Comparison of ENCODE assay signal across 8 cellular contexts in genomic region chr12:47757840-47758583, GRCh38. TPM values are rescaled to one million over a fixed set of nuclear protein-coding genes. Genes with fewer than 3 reads are reported as not detected.
DNase-seq lines count a peak whose midpoint lies in the region; ATAC-seq and TF ChIP-seq lines count a peak whose summit lies in the region.

No MANE protein-coding gene starts in this region.

- H3K4me3 Mint-ChIP-seq in neural crest cell = peak overlapping the region; percentile 67

- H3K36me3 Mint-ChIP-seq in neural crest cell (ENCODE audit: low read depth) = no peaks in the 10 kb centered on the region

- H3K4me1 Mint-ChIP-seq in neural crest cell = peaks cover 25% of the 10 kb centered on the region

- H3K27ac ChIP-seq in RWPE2 (ENCODE audit: poor library complexity, severe bottlenecking) = peak overlapping the region; percentile 61

- H3K9me3 Mint-ChIP-seq in neural crest cell = no peaks in the 10 kb centered on the region

- TF ChIP-seq CTCF in BJ (IDR thresholded peaks at IDR 0.05; ENCODE audit: insufficient read depth, low read depth, low read length) (no peak), RWPE2 (IDR thresholded peaks at IDR 0.05; ENCODE audit: poor library complexity, severe bottlenecking) (no peak), fibroblast of mammary gland (conservative IDR thresholded peaks at IDR 0.05; ENCODE audit: control insufficient read depth, insufficient read depth, low read depth, low read length) (no peak), neural crest cell (conservative IDR thresholded peaks at IDR 0.05) (no peak)

- H3K27me3 Mint-ChIP-seq in neural crest cell (ENCODE audit: low read depth) = peaks cover 13% of the 10 kb centered on the region

- peaks cover 46% of the 10 kb centered on the region for H3K4me1 ChIP-seq in RWPE2 (ENCODE audit: insufficient read depth, poor library complexity, severe bottlenecking)

- ATAC-seq in RWPE2 (ENCODE audit: low read depth) (peak; percentile 22), HG03108 (IDR thresholded peaks at IDR 0.05; ENCODE audit: unreplicated experiment) (no peak), GM21360 (IDR thresholded peaks at IDR 0.05; ENCODE audit: unreplicated experiment) (no peak)

- H3K36me3 ChIP-seq in BJ (ENCODE audit: control insufficient read depth, insufficient read depth, low read length) (no peaks in the 10 kb centered on the region), RWPE2 (ENCODE audit: low read depth) (no peaks in the 10 kb centered on the region)

- no peak overlapping the region for H3K27ac Mint-ChIP-seq in neural crest cell (ENCODE audit: unreplicated experiment)

- H3K27me3 ChIP-seq in BJ (ENCODE audit: control insufficient read depth, insufficient read depth, low read length) (no peaks in the 10 kb centered on the region), RWPE2 (ENCODE audit: insufficient read depth, poor library complexity, severe bottlenecking) (no peaks in the 10 kb centered on the region)

- CTCF ChIA-PET in BJ (lab: Yijun Ruan, JAX) = interaction anchor here (0.8 to 9.5 kb wide), 10 partner anchors 11 to 147 kb away, joined by 3 to 91 read pairs (median 12); partner anchors contain the start of gene SLC48A1

- H3K4me3 ChIP-seq in BJ (ENCODE audit: low read depth, low read length) (peak overlapping the region; percentile 53), RWPE2 (ENCODE audit: severe bottlenecking) (peak overlapping the region; percentile 40), fibroblast of mammary gland (ENCODE audit: control insufficient read depth, low read depth, low read length) (peak overlapping the region; percentile 62)

- DNase-seq in BJ (ENCODE audit: low read depth) = no peak
- DNase-seq in RWPE2 (ENCODE audit: low spot score) = no peak
- DNase-seq in fibroblast of mammary gland (ENCODE audit: low read depth) = no peak
- DNase-seq in neural crest cell (ENCODE audit: low read depth, low spot score) = no peak
- no peak for DNase-seq in cerebellar nuclear complex (lab: John Stamatoyannopoulos, UW)
- DNase-seq in NCI-H128 (lab: John Stamatoyannopoulos, UW; ENCODE audit: unreplicated experiment) = no peak

- H3K9me3 ChIP-seq in RWPE2 (ENCODE audit: severe bottlenecking) = no peaks in the 10 kb centered on the region

- POLR2A ChIA-PET in BJ (lab: Charles Lee) = interaction anchor here (0.8 kb wide), 1 partner anchor 21 kb away, joined by 3 read pairs; no protein-coding TSS in a partner anchor

RNA-seq across cellular contexts. Expression of gene RAPGEF3, which starts 0.7 kb away (rescaled TPM):
- 1.3 and 2.4 TPM in 2 replicates for polyA plus RNA-seq in BJ (2011; rRNA removed)
- 2.0 and 3.9 TPM in 2 replicates for polyA minus RNA-seq in BJ (2011; rRNA and poly(A)+ RNA removed)
- 0.89 and 1.4 TPM in 2 replicates for total RNA-seq in neural crest cell

RNA-seq across cellular contexts. Expression of gene SLC48A1, which starts 15.0 kb away (rescaled TPM):
- polyA plus RNA-seq in BJ (2011; rRNA removed) = 11.4 and 16.6 TPM in 2 replicates
- 11.3 and 16.0 TPM in 2 replicates for polyA minus RNA-seq in BJ (2011; rRNA and poly(A)+ RNA removed)
- 11.6 and 13.0 TPM in 2 replicates for total RNA-seq in neural crest cell

RNA-seq across cellular contexts. Expression of gene ENDOU, which starts 32.7 kb away (rescaled TPM):
- 0.06 TPM in 1 of 2 replicates, not detected in the other for polyA plus RNA-seq in BJ (2011; rRNA removed)
- polyA minus RNA-seq in BJ (2011; rRNA and poly(A)+ RNA removed) = not detected in 2 replicates
- not detected in 2 replicates for total RNA-seq in neural crest cell

RNA-seq across cellular contexts. Expression of gene RPAP3, which starts 52.2 kb away (rescaled TPM):
- polyA plus RNA-seq in BJ (2011; rRNA removed) = 6.1 and 15.6 TPM in 2 replicates
- 2.2 and 3.5 TPM in 2 replicates for polyA minus RNA-seq in BJ (2011; rRNA and poly(A)+ RNA removed)
- total RNA-seq in neural crest cell = 45.2 and 49.4 TPM in 2 replicates
